Comparison of ENCODE assay signal across 16 cellular contexts in the genomic region with DNA sequence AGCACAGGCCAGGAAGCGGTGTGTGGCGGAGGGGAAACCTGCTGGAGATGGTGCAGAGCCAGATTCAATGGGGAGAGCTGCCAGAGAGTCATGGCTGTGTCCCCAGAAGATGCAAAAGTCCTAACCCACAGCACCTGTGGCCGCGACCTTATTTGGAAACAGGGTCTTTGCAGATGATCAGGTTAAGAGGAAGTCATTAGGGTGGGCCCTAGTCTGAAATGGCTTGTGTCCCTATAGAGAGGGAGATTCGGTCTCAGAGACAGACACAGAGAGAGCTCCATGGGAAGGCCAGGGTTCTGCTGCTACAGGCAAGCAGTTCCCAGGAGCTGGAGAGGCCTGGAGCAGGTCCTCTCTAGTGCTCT. TPM values are rescaled to one million over a fixed set of nuclear protein-coding genes. Genes with fewer than 3 reads are reported as not detected.
DNase-seq lines count a peak whose midpoint lies in the region; ATAC-seq, FAIRE-seq and TF ChIP-seq lines count a peak whose summit lies in the region.
"Had no signal": no experiment of that assay in that cellular context is flagged by ENCODE, and none has a peak within 500 bp of the region (broad histone marks: within the 10 kb centered on the region; RNA-seq: fewer than 3 reads in every experiment).

No MANE protein-coding gene starts in this region.

- H4K20me1 ChIP-seq in Karpas-422 (ENCODE audit: insufficient read depth, low read depth, low read length) (peaks cover 23% of the 10 kb centered on the region), K562 (replicated peaks; ENCODE audit: control insufficient read depth, insufficient read depth, low read length) (peaks cover 9% of the 10 kb centered on the region)

- H3K36me3 Mint-ChIP-seq in activated naive CD4-positive, alpha-beta T cell treated with anti-CD3 and anti-CD28 coated beads, Interleukin-2, amount 10 ng/mL, durations not matched to agents 7 days and 5 days = peaks cover 13% of the 10 kb centered on the region
- H3K36me3 Mint-ChIP-seq in stimulated activated effector memory CD8-positive, alpha-beta T cell treated with anti-CD3 and anti-CD28 coated beads, Interleukin-12 subunit alpha, Interleukin-12 subunit beta, amount 100 ng/mL, for 72 hours = peaks cover 22% of the 10 kb centered on the region

- POLR2A ChIA-PET in K562 (lab: Yijun Ruan, JAX) = interaction anchor here (1.4 kb wide), 1 partner anchor 11 kb away, joined by 4 read pairs; no protein-coding TSS in a partner anchor

- no peak overlapping the region for H3K27ac Mint-ChIP-seq in activated naive CD4-positive, alpha-beta T cell treated with anti-CD3 and anti-CD28 coated beads, Interleukin-2, amount 10 ng/mL, durations not matched to agents 7 days and 5 days
- peak overlapping the region; percentile 69 for H3K27ac Mint-ChIP-seq in stimulated activated effector memory CD8-positive, alpha-beta T cell treated with anti-CD3 and anti-CD28 coated beads, Interleukin-12 subunit alpha, Interleukin-12 subunit beta, amount 100 ng/mL, for 72 hours
- H3K27ac Mint-ChIP-seq: HFFc6 had no signal

- WGBS in K562 (ENCODE audit: insufficient coverage, low coverage, missing lambda C conversion rate) = 87% methylated on average over 5 of the region's 5 CpGs

- H3K9me1 ChIP-seq in K562 (ENCODE audit: control insufficient read depth, insufficient read depth, low read length) = no peaks in the 10 kb centered on the region

- TF ChIP-seq RAD21 in K562 (CRISPR knock-in tag; conservative IDR thresholded peaks at IDR 0.05 in 1 of 2, IDR thresholded peaks at IDR 0.05 in 1 of 2) = no peak

- H3K27me3 ChIP-seq in Karpas-422 (ENCODE audit: low read length) (no peaks in the 10 kb centered on the region), K562 (ENCODE audit: control insufficient read depth in 2 of 2, insufficient read depth in 2 of 2, low read length in 2 of 2) (peaks cover 0 to 5% of the 10 kb centered on the region in 2 experiments; a peak in 1 of 5 replicates)

- H3K9ac ChIP-seq in Karpas-422 (ENCODE audit: low read length) (peak overlapping the region; percentile 96), K562 (ENCODE audit: insufficient read depth in 1 of 2, low read depth in 2 of 2, low read length in 2 of 2) (no peak overlapping the region)

- H3K4me1 ChIP-seq in Karpas-422 (ENCODE audit: low read length) = peaks cover 59% of the 10 kb centered on the region
- peaks cover 16 to 42% of the 10 kb centered on the region in 2 experiments; a peak in 3 of 5 replicates for H3K4me1 ChIP-seq in K562 (replicated peaks in 1 of 2; ENCODE audit: control insufficient read depth in 2 of 2, insufficient read depth in 2 of 2, low read length in 2 of 2)

- no peaks in the 10 kb centered on the region for H3K9me3 ChIP-seq in Karpas-422 (ENCODE audit: low read length)
- H3K9me3 ChIP-seq in K562 (replicated peaks; ENCODE audit: control insufficient read depth, insufficient read depth, low read depth, low read length) = no peaks in the 10 kb centered on the region
- H3K9me3 ChIP-seq: Caco-2, gastrocnemius medialis had no signal

- peaks cover 17% of the 10 kb centered on the region for H3K27me3 Mint-ChIP-seq in activated naive CD4-positive, alpha-beta T cell treated with anti-CD3 and anti-CD28 coated beads, Interleukin-2, amount 10 ng/mL, durations not matched to agents 7 days and 5 days
- H3K27me3 Mint-ChIP-seq: activated CD8-positive, alpha-beta T cell treated with anti-CD3 and anti-CD28 coated beads for 36 hours had no signal

- H3K79me2 ChIP-seq in Karpas-422 (ENCODE audit: low read length) (peaks cover 26% of the 10 kb centered on the region), K562 (ENCODE audit: control insufficient read depth, insufficient read depth, low read length) (peaks cover 11% of the 10 kb centered on the region; the same call in 1 of the 3 replicates)

- CTCF ChIA-PET in activated naive CD4-positive, alpha-beta T cell treated with anti-CD3 and anti-CD28 coated beads, Interleukin-2, amount 10 ng/mL, durations not matched to agents 7 days and 5 days (lab: Charles Lee) = no interaction called here
- CTCF ChIA-PET in K562 (lab: Yijun Ruan, JAX; ENCODE audit: low intra/inter-chr PET ratio) = no interaction called here

- H3K36me3 ChIP-seq in Karpas-422 (ENCODE audit: insufficient read depth, low read length) = peaks cover 7% of the 10 kb centered on the region; the same call in 1 of the 2 replicates
- no peaks in the 10 kb centered on the region for H3K36me3 ChIP-seq in K562 (ENCODE audit: control insufficient read depth, insufficient read depth, low read length)
- H3K36me3 ChIP-seq: gastrocnemius medialis had no signal

- no peaks in the 10 kb centered on the region for H3K9me2 ChIP-seq in Karpas-422 (replicated peaks; ENCODE audit: insufficient read depth, low read length)

- no peak for TF ChIP-seq CTCF in K562 (IDR thresholded peaks at IDR 0.05 in 2 of 3, conservative IDR thresholded peaks at IDR 0.05 in 1 of 3; ENCODE audit: insufficient read depth in 2 of 3, low read depth in 1 of 3, low read length in 3 of 3)

- H3K27ac ChIP-seq in Karpas-422 (ENCODE audit: low read length) (peak overlapping the region; percentile 95), K562 (ENCODE audit: extremely low read depth, low read depth, low read length) (no peak overlapping the region)
- H3K27ac ChIP-seq: coronary artery, gastrocnemius medialis had no signal

- intact Hi-C loops in K562 (cut with micrococcal nuclease) = no loop called here

- no peak for TF ChIP-seq POLR2A in K562 (conservative IDR thresholded peaks at IDR 0.05)

- peaks cover 18% of the 10 kb centered on the region for H3K4me1 Mint-ChIP-seq in activated naive CD4-positive, alpha-beta T cell treated with anti-CD3 and anti-CD28 coated beads, Interleukin-2, amount 10 ng/mL, durations not matched to agents 7 days and 5 days
- peaks cover 41% of the 10 kb centered on the region for H3K4me1 Mint-ChIP-seq in stimulated activated effector memory CD8-positive, alpha-beta T cell treated with anti-CD3 and anti-CD28 coated beads, Interleukin-12 subunit alpha, Interleukin-12 subunit beta, amount 100 ng/mL, for 72 hours

- in situ Hi-C loops in K562 (cut with MboI) = no loop called here

- peak; percentile 62 for FAIRE-seq in K562 (lab: Jason Lieb, UNC)

- ATAC-seq in K562 = no peak
- ATAC-seq in stimulated activated effector memory CD8-positive, alpha-beta T cell treated with anti-CD3 and anti-CD28 coated beads, Interleukin-12 subunit alpha, Interleukin-12 subunit beta, amount 100 ng/mL, for 72 hours = no peak
- ATAC-seq in GM18867 (IDR thresholded peaks at IDR 0.05; ENCODE audit: unreplicated experiment) = no peak
- ATAC-seq: activated CD8-positive, alpha-beta T cell treated with anti-CD3 and anti-CD28 coated beads for 36 hours; gastrocnemius medialis had no signal

- H2AFZ ChIP-seq in Karpas-422 (ENCODE audit: low read length) = no peak overlapping the region
- no peak overlapping the region for H2AFZ ChIP-seq in K562 (ENCODE audit: low read depth, low read length)

- H3K4me2 ChIP-seq in Karpas-422 (ENCODE audit: low read depth, low read length, poor library complexity, severe bottlenecking) (peak overlapping the region; percentile 93), K562 (ENCODE audit: insufficient read depth, low read length) (no peak overlapping the region)

- H3K4me3 ChIP-seq in Karpas-422 (ENCODE audit: low read length) (peak overlapping the region; percentile 75), K562 (no peak overlapping the region)
- H3K4me3 ChIP-seq: coronary artery, gastrocnemius medialis, lung had no signal

- H3K9me3 Mint-ChIP-seq in activated naive CD4-positive, alpha-beta T cell treated with anti-CD3 and anti-CD28 coated beads, Interleukin-2, amount 10 ng/mL, durations not matched to agents 7 days and 5 days = no peaks in the 10 kb centered on the region
- H3K9me3 Mint-ChIP-seq in stimulated activated effector memory CD8-positive, alpha-beta T cell treated with anti-CD3 and anti-CD28 coated beads, Interleukin-12 subunit alpha, Interleukin-12 subunit beta, amount 100 ng/mL, for 72 hours = no peaks in the 10 kb centered on the region
- H3K9me3 Mint-ChIP-seq: activated CD8-positive, alpha-beta T cell treated with anti-CD3 and anti-CD28 coated beads for 36 hours; HFFc6 had no signal

- H3K4me3 Mint-ChIP-seq in activated naive CD4-positive, alpha-beta T cell treated with anti-CD3 and anti-CD28 coated beads, Interleukin-2, amount 10 ng/mL, durations not matched to agents 7 days and 5 days = no peak overlapping the region
- peak overlapping the region; percentile 96 for H3K4me3 Mint-ChIP-seq in stimulated activated effector memory CD8-positive, alpha-beta T cell treated with anti-CD3 and anti-CD28 coated beads, Interleukin-12 subunit alpha, Interleukin-12 subunit beta, amount 100 ng/mL, for 72 hours
- H3K4me3 Mint-ChIP-seq: HFFc6 had no signal

- TF ChIP-seq EP300 in K562 (IDR thresholded peaks at IDR 0.05; ENCODE audit: low read length) = no peak

- peak; percentile 21 for DNase-seq in activated naive CD4-positive, alpha-beta T cell treated with anti-CD3 and anti-CD28 coated beads, Interleukin-2, amount 10 ng/mL, durations not matched to agents 7 days and 5 days
- DNase-seq in activated naive CD4-positive, alpha-beta T cell treated with anti-CD3 and anti-CD28 coated beads, Interleukin-2, amount 50 U/mL, for 16 hours = no peak
- DNase-seq in Karpas-422 (peak; percentile 88), K562 (ENCODE audit: extremely low read depth in 1 of 4, low spot score in 3 of 4) (no peak), NOMO-1 (lab: John Stamatoyannopoulos, UW; ENCODE audit: unreplicated experiment in 2 of 2) (no peak)
- DNase-seq in stimulated activated effector memory CD8-positive, alpha-beta T cell treated with anti-CD3 and anti-CD28 coated beads, Interleukin-12 subunit alpha, Interleukin-12 subunit beta, amount 100 ng/mL, for 72 hours (ENCODE audit: low spot score in 2 of 2) = no peak
- no peak for DNase-seq in central memory CD4-positive, alpha-beta T cell
- DNase-seq: activated CD8-positive, alpha-beta T cell treated with anti-CD3 and anti-CD28 coated beads for 36 hours; Caco-2; HFFc6; NCI-H1930; OCI-M1 had no signal

- BruUV-seq in K562 (replicated peaks; lab: Mats Ljungman, UMichigan) = no TSS peak

RNA-seq across cellular contexts. Expression of gene LPCAT1, which starts 1.8 kb away (rescaled TPM):
- total RNA-seq in Karpas-422 (2014; rRNA removed; shearing (Covaris generic); ENCODE audit: low replicate concordance) = 115 and 124 TPM in 2 replicates
- 26.9 and 48.0 TPM in 2 replicates for total RNA-seq in K562 (2011; cell fraction: chromatin; rRNA removed; ENCODE audit: low replicate concordance)
- 30.5 and 38.2 TPM in 2 replicates for total RNA-seq in K562 (2011; cell fraction: nucleolus; rRNA removed)
- 24.9 and 32.4 TPM in 2 replicates for total RNA-seq in K562 (2011; cell fraction: nucleoplasm; rRNA removed)
- total RNA-seq in K562 (2014; rRNA removed) (13.6 and 13.9 TPM in 2 replicates), K562 (2014; rRNA removed; fragmentation: Illumina TruSeq; extraction: Trizol) (9.2 and 11.1 TPM in 2 replicates), K562 (2015; rRNA removed; fragmentation: Illumina TruSeq; extraction: Trizol) (15.5 and 18.4 TPM in 2 replicates), K562 (2021) (18.4 and 20.8 TPM in 2 replicates)
- polyA plus RNA-seq in K562 (2011; rRNA removed) (17.0 and 20.6 TPM in 2 replicates), K562 (2014; fragmentation: Illumina TruSeq; extraction: Trizol) (15.2 TPM in 2 replicates), K562 (2014; fragmentation: Nextera tagmentation; extraction: Ambion mirVana) (under 1 TPM; 0.14 to 0.53 TPM), K562 (2014; rRNA removed) (13.1 and 14.9 TPM in 2 replicates)
- 14.5 and 16.7 TPM in 2 replicates for polyA plus RNA-seq in K562 (2011; cell fraction: cytosol; rRNA removed)
- 32.2 and 34.4 TPM in 2 replicates for polyA plus RNA-seq in K562 (2011; cell fraction: nucleus; rRNA removed)
- polyA plus RNA-seq in K562 (2012) = 10.5 and 12.5 TPM in 2 replicates
- polyA minus RNA-seq in K562 (2011; rRNA and poly(A)+ RNA removed) = 10.9 and 14.5 TPM in 2 replicates
- 13.2 and 14.3 TPM in 2 replicates for polyA minus RNA-seq in K562 (2011; cell fraction: cytosol; rRNA and poly(A)+ RNA removed)
- 9.4 and 24.4 TPM in 2 replicates for polyA minus RNA-seq in K562 (2011; cell fraction: nucleus; rRNA and poly(A)+ RNA removed)

Comparison
In these comparisons a context has a peak if more than half of its experiments do, and no peak if none do; other contexts are left out.
1. DNase-seq: peak in activated naive CD4-positive, alpha-beta T cell treated with anti-CD3 and anti-CD28 coated beads, Interleukin-2, amount 10 ng/mL, durations not matched to agents 7 days and 5 days (single experiment) and Karpas-422 (single experiment); none in activated naive CD4-positive, alpha-beta T cell treated with anti-CD3 and anti-CD28 coated beads, Interleukin-2, amount 50 U/mL, for 16 hours (single experiment), K562 (0 of 4), stimulated activated effector memory CD8-positive, alpha-beta T cell treated with anti-CD3 and anti-CD28 coated beads, Interleukin-12 subunit alpha, Interleukin-12 subunit beta, amount 100 ng/mL, for 72 hours (0 of 2), central memory CD4-positive, alpha-beta T cell (single experiment) and NOMO-1 (0 of 2).